ENCODE assay signal across 8 cellular contexts in genomic region chr16:29961127-29961478, GRCh38. TPM values are rescaled to one million over a fixed set of nuclear protein-coding genes. Genes with fewer than 3 reads are reported as not detected.
DNase-seq lines count a peak whose midpoint lies in the region; ATAC-seq and TF ChIP-seq lines count a peak whose summit lies in the region.

No MANE protein-coding gene starts in this region.

- H4K20me1 ChIP-seq in Loucy (ENCODE audit: insufficient read depth, low read length, poor library complexity, severe bottlenecking) = no peaks in the 10 kb centered on the region
- H4K20me1 ChIP-seq in neural progenitor cell (ENCODE audit: low read depth) = no peaks in the 10 kb centered on the region

- H3K9me3 Mint-ChIP-seq in CD14-positive monocyte (no peaks in the 10 kb centered on the region), neural progenitor cell (no peaks in the 10 kb centered on the region)

- H3K27me3 ChIP-seq in Loucy (ENCODE audit: insufficient read depth, low read length, poor library complexity, severe bottlenecking) (no peaks in the 10 kb centered on the region), neural progenitor cell (no peaks in the 10 kb centered on the region)

- H3K79me2 ChIP-seq in Loucy (ENCODE audit: insufficient read depth, low read length) (peaks cover 6% of the 10 kb centered on the region), neural progenitor cell (ENCODE audit: low read depth) (no peaks in the 10 kb centered on the region)

- peak overlapping the region; percentile 95 to 96 for H3K4me3 Mint-ChIP-seq in CD14-positive monocyte
- peak overlapping the region; percentile 85 for H3K4me3 Mint-ChIP-seq in neural progenitor cell

- no peaks in the 10 kb centered on the region for H3K9me2 ChIP-seq in Loucy (replicated peaks; ENCODE audit: low read depth, low read length)

- TF ChIP-seq CTCF in CD14-positive monocyte (IDR thresholded peaks at IDR 0.05) = no peak
- no peak for TF ChIP-seq CTCF in Loucy (conservative IDR thresholded peaks at IDR 0.05; ENCODE audit: low read length)
- TF ChIP-seq CTCF in coronary artery (IDR thresholded peaks at IDR 0.05) = no peak
- TF ChIP-seq CTCF in neural progenitor cell (IDR thresholded peaks at IDR 0.05) = no peak

- H3K36me3 ChIP-seq in Loucy (ENCODE audit: insufficient read depth, low read length) (no peaks in the 10 kb centered on the region), neural progenitor cell (no peaks in the 10 kb centered on the region)

- H2AFZ ChIP-seq in Loucy (ENCODE audit: low read length) (peak overlapping the region; percentile 93), neural progenitor cell (replicated peaks) (peak overlapping the region; percentile 90)

- H3F3A ChIP-seq in Loucy (ENCODE audit: low read depth) (no peaks in the 10 kb centered on the region), neural progenitor cell (ENCODE audit: low read depth) (peaks cover 16% of the 10 kb centered on the region)

- H3K27ac ChIP-seq in coronary artery (peak overlapping the region; percentile 93 to 95), neural progenitor cell (no peak overlapping the region)

- peak overlapping the region; percentile 88 for H3K9ac ChIP-seq in Loucy (ENCODE audit: low read depth, low read length, poor library complexity, severe bottlenecking)
- no peak overlapping the region for H3K9ac ChIP-seq in neural progenitor cell

- H3K4me3 ChIP-seq in Loucy (ENCODE audit: low read length, poor library complexity, severe bottlenecking) (peak overlapping the region; percentile 85), coronary artery (peak overlapping the region; percentile 78), neural progenitor cell (peak overlapping the region; percentile 66)

- H3K27ac Mint-ChIP-seq in CD14-positive monocyte (peak overlapping the region; percentile 65 to 93 (median 79)), neural progenitor cell (peak overlapping the region; percentile 38)

- DNase-seq in CD14-positive monocyte (ENCODE audit: low spot score) (no peak), coronary artery (ENCODE audit: low spot score) (no peak), neural progenitor cell (ENCODE audit: low spot score) (no peak), putamen (ENCODE audit: low spot score) (no peak)

- H3K9me3 ChIP-seq in Loucy (ENCODE audit: insufficient read depth, low read depth, low read length) (no peaks in the 10 kb centered on the region), neural progenitor cell (ENCODE audit: low read depth) (no peaks in the 10 kb centered on the region)

- H3K27me3 Mint-ChIP-seq in CD14-positive monocyte (ENCODE audit: low read depth in 3 of 3) (peaks cover 2 to 8% (median 2%) of the 10 kb centered on the region in 3 donors), neural progenitor cell (ENCODE audit: insufficient read depth, low read depth) (peaks cover 2% of the 10 kb centered on the region)

- peaks cover 18% of the 10 kb centered on the region for H3K4me1 Mint-ChIP-seq in CD14-positive monocyte
- peaks cover 20% of the 10 kb centered on the region for H3K4me1 Mint-ChIP-seq in neural progenitor cell

- peaks cover 19% of the 10 kb centered on the region for H3K4me1 ChIP-seq in Loucy (ENCODE audit: insufficient read depth, low read length, poor library complexity, severe bottlenecking)
- H3K4me1 ChIP-seq in neural progenitor cell = peaks cover 7% of the 10 kb centered on the region

- intact Hi-C loops in CD14-positive monocyte (cut with micrococcal nuclease) = loop anchor here (5.0 kb wide), 1 partner anchor 34 kb away; the partner anchor contains the start of gene KCTD13 (in 2 of the 2)

- peak overlapping the region; percentile 100 for H3K4me2 ChIP-seq in Loucy (ENCODE audit: low read depth, low read length, poor library complexity, severe bottlenecking)
- peak overlapping the region; percentile 96 for H3K4me2 ChIP-seq in neural progenitor cell

- H3K36me3 Mint-ChIP-seq in CD14-positive monocyte (peaks cover 13 to 18% of the 10 kb centered on the region in 2 donors), neural progenitor cell (peaks cover 6% of the 10 kb centered on the region)

- ATAC-seq in HG03097 (IDR thresholded peaks at IDR 0.05; ENCODE audit: low FRiP score, unreplicated experiment) (no peak), GM18870 (IDR thresholded peaks at IDR 0.05; ENCODE audit: unreplicated experiment) (no peak), GM18517 (IDR thresholded peaks at IDR 0.05; ENCODE audit: unreplicated experiment) (no peak)

RNA-seq across cellular contexts. Expression of gene TMEM219, which starts 0.8 kb away (rescaled TPM):
- polyA plus RNA-seq in CD14-positive monocyte = 100 to 1,000 TPM; 227 to 265 TPM
- total RNA-seq in neural progenitor cell (ENCODE audit: low replicate concordance) = 50.7 and 123 TPM in 2 replicates

RNA-seq across cellular contexts. Expression of gene TAOK2, which starts 12.6 kb away (rescaled TPM):
- 1 to 10 TPM; 1.1 to 2.3 TPM for polyA plus RNA-seq in CD14-positive monocyte
- total RNA-seq in neural progenitor cell (ENCODE audit: low replicate concordance) = 13.8 and 49.9 TPM in 2 replicates

RNA-seq across cellular contexts. Expression of gene HIRIP3, which starts 34.3 kb away (rescaled TPM):
- polyA plus RNA-seq in CD14-positive monocyte = 1 to 10 TPM; 3.3 to 4.8 TPM
- total RNA-seq in neural progenitor cell (ENCODE audit: low replicate concordance) = 4.7 and 14.1 TPM in 2 replicates

RNA-seq across cellular contexts. Expression of gene INO80E, which starts 34.9 kb away (rescaled TPM):
- 1 to 10 TPM; 2.8 to 3.5 TPM for polyA plus RNA-seq in CD14-positive monocyte
- 104 and 129 TPM in 2 replicates for total RNA-seq in neural progenitor cell (ENCODE audit: low replicate concordance)

RNA-seq across cellular contexts. Expression of gene KCTD13, which starts 35.1 kb away (rescaled TPM):
- 1 to 10 TPM; 4.0 to 4.7 TPM for polyA plus RNA-seq in CD14-positive monocyte
- total RNA-seq in neural progenitor cell (ENCODE audit: low replicate concordance) = 3.9 and 12.0 TPM in 2 replicates
